Comparison of ENCODE assay signal across 27 cellular contexts in genomic region chr10:79342295-79342761, GRCh38. TPM values are rescaled to one million over a fixed set of nuclear protein-coding genes. Genes with fewer than 3 reads are reported as not detected.
DNase-seq lines count a peak whose midpoint lies in the region; ATAC-seq and TF ChIP-seq lines count a peak whose summit lies in the region.
"Had no signal": no experiment of that assay in that cellular context is flagged by ENCODE, and none has a peak within 500 bp of the region (broad histone marks: within the 10 kb centered on the region; RNA-seq: fewer than 3 reads in every experiment).

No MANE protein-coding gene starts in this region.

- peak overlapping the region; percentile 46 for H3K27ac Mint-ChIP-seq in type B pancreatic cell
- H3K27ac Mint-ChIP-seq: activated CD4-positive, alpha-beta T cell treated with anti-CD3 and anti-CD28 coated beads, Interleukin-2, amount 10 ng/mL, durations not matched to agents 24 days and 14 days; activated naive CD8-positive, alpha-beta T cell treated with anti-CD3 and anti-CD28 coated beads, Interleukin-2, amount 50 U/mL, for 24 hours; memory B cell; stimulated activated effector memory CD8-positive, alpha-beta T cell treated with anti-CD3 and anti-CD28 coated beads, Interleukin-12 subunit alpha, Interleukin-12 subunit beta, amount 100 ng/mL, for 72 hours had no signal

- ATAC-seq in Right ventricle myocardium superior (ENCODE audit: poor library complexity) (no peak), body of pancreas (peak; percentile 22), GM18498 (IDR thresholded peaks at IDR 0.05; ENCODE audit: unreplicated experiment) (no peak), GM19467 (IDR thresholded peaks at IDR 0.05; ENCODE audit: unreplicated experiment) (no peak)
- ATAC-seq: activated naive CD8-positive, alpha-beta T cell treated with anti-CD3 and anti-CD28 coated beads, Interleukin-2, amount 50 U/mL, for 24 hours; K562; naive thymus-derived CD8-positive, alpha-beta T cell; stimulated activated effector memory CD8-positive, alpha-beta T cell treated with anti-CD3 and anti-CD28 coated beads, Interleukin-12 subunit alpha, Interleukin-12 subunit beta, amount 100 ng/mL, for 72 hours had no signal

- no peaks in the 10 kb centered on the region for H3K27me3 Mint-ChIP-seq in type B pancreatic cell
- H3K27me3 Mint-ChIP-seq: activated CD4-positive, alpha-beta T cell treated with anti-CD3 and anti-CD28 coated beads, Interleukin-2, amount 10 ng/mL, durations not matched to agents 24 days and 14 days; activated naive CD8-positive, alpha-beta T cell treated with anti-CD3 and anti-CD28 coated beads, Interleukin-2, amount 50 U/mL, for 24 hours; memory B cell; naive thymus-derived CD8-positive, alpha-beta T cell had no signal

- no peaks in the 10 kb centered on the region for H3K36me3 ChIP-seq in left ventricle myocardium inferior
- H3K36me3 ChIP-seq in body of pancreas (replicated peaks in 1 of 2; ENCODE audit: insufficient read depth in 1 of 2, low read depth in 2 of 2) = no peaks in the 10 kb centered on the region
- no peaks in the 10 kb centered on the region for H3K36me3 ChIP-seq in liver (ENCODE audit: control insufficient read depth in 4 of 4, insufficient read depth in 3 of 4, low read depth in 1 of 4, low read length in 3 of 4)
- H3K36me3 ChIP-seq: BLaER1 treated with 17β-estradiol and CSF1 and Interleukin-3, amounts not matched to agents 10 nM and 100 nM; esophagus muscularis mucosa; suprapubic skin; uterus had no signal

- H3K4me3 Mint-ChIP-seq in type B pancreatic cell = peak overlapping the region; percentile 9
- H3K4me3 Mint-ChIP-seq: activated CD4-positive, alpha-beta T cell treated with anti-CD3 and anti-CD28 coated beads, Interleukin-2, amount 10 ng/mL, durations not matched to agents 24 days and 14 days; activated naive CD8-positive, alpha-beta T cell treated with anti-CD3 and anti-CD28 coated beads, Interleukin-2, amount 50 U/mL, for 24 hours; brain; memory B cell; naive thymus-derived CD8-positive, alpha-beta T cell; stimulated activated effector memory CD8-positive, alpha-beta T cell treated with anti-CD3 and anti-CD28 coated beads, Interleukin-12 subunit alpha, Interleukin-12 subunit beta, amount 100 ng/mL, for 72 hours had no signal

- H3K9me3 Mint-ChIP-seq in type B pancreatic cell = peaks cover 6% of the 10 kb centered on the region
- H3K9me3 Mint-ChIP-seq: activated naive CD8-positive, alpha-beta T cell treated with anti-CD3 and anti-CD28 coated beads, Interleukin-2, amount 50 U/mL, for 24 hours; brain; memory B cell; naive thymus-derived CD8-positive, alpha-beta T cell; stimulated activated effector memory CD8-positive, alpha-beta T cell treated with anti-CD3 and anti-CD28 coated beads, Interleukin-12 subunit alpha, Interleukin-12 subunit beta, amount 100 ng/mL, for 72 hours had no signal

- 46% methylated on average over 5 of the region's 5 CpGs for whole genome bisulfite sequencing in body of pancreas, 2 donors
- 50% methylated on average over 5 of the region's 5 CpGs for WGBS in liver

- TF ChIP-seq POLR2A in body of pancreas (IDR thresholded peaks at IDR 0.05) = no peak

- intact Hi-C loops in left ventricle myocardium inferior (cut with micrococcal nuclease) (no loop called here), Right ventricle myocardium superior (cut with DNase I) (no loop called here), body of pancreas (cut with DNase I) (no loop called here)

- TF ChIP-seq RAD21 in liver (IDR thresholded peaks at IDR 0.05) = no peak

- peaks cover 9% of the 10 kb centered on the region for H3K4me1 Mint-ChIP-seq in type B pancreatic cell (ENCODE audit: unreplicated experiment)
- H3K4me1 Mint-ChIP-seq: memory B cell had no signal

- H3K27me3 ChIP-seq in left ventricle myocardium inferior (ENCODE audit: low read depth) = no peaks in the 10 kb centered on the region
- H3K27me3 ChIP-seq in body of pancreas = no peaks in the 10 kb centered on the region
- H3K27me3 ChIP-seq in liver (ENCODE audit: control insufficient read depth in 4 of 4, insufficient read depth in 4 of 4, low read length in 3 of 4) = no peaks in the 10 kb centered on the region
- H3K27me3 ChIP-seq: BLaER1 treated with 17β-estradiol and CSF1 and Interleukin-3, amounts not matched to agents 10 nM and 100 nM; esophagus muscularis mucosa; suprapubic skin; uterus had no signal

- H3K36me3 Mint-ChIP-seq in type B pancreatic cell = no peaks in the 10 kb centered on the region
- H3K36me3 Mint-ChIP-seq: brain; memory B cell; naive thymus-derived CD8-positive, alpha-beta T cell had no signal

- H3K4me3 ChIP-seq in left ventricle myocardium inferior = no peak overlapping the region
- no peak overlapping the region for H3K4me3 ChIP-seq in body of pancreas
- H3K4me3 ChIP-seq in liver (ENCODE audit: low read depth in 1 of 3, low read length in 3 of 3) = no peak overlapping the region
- H3K4me3 ChIP-seq: BLaER1 treated with 17β-estradiol and CSF1 and Interleukin-3, amounts not matched to agents 10 nM and 100 nM; esophagus muscularis mucosa; K562; suprapubic skin; uterus had no signal

- DNase-seq in left ventricle myocardium inferior = no peak
- DNase-seq in Right ventricle myocardium superior = no peak
- DNase-seq in body of pancreas = peak; percentile 41 to 70 (median 60)
- DNase-seq in type B pancreatic cell (ENCODE audit: extremely low spot score, unreplicated experiment) = peak; percentile 50
- DNase-seq in iPS-NIHi11 (ENCODE audit: low spot score) = no peak
- DNase-seq: ACHN; activated CD4-positive, alpha-beta T cell treated with anti-CD3 and anti-CD28 coated beads, Interleukin-2, amount 10 ng/mL, durations not matched to agents 24 days and 14 days; activated effector memory CD4-positive, alpha-beta T cell treated with Interleukin-2 at 50 U/mL for 16 hours; effector CD4-positive, alpha-beta T cell; EL; H7; MM.1S; naive thymus-derived CD8-positive, alpha-beta T cell; NCI-H1436; SW 1271 had no signal

- TF ChIP-seq CTCF in left ventricle myocardium inferior (IDR thresholded peaks at IDR 0.05; ENCODE audit: borderline replicate concordance) (no peak), body of pancreas (IDR thresholded peaks at IDR 0.05) (no peak), liver (IDR thresholded peaks at IDR 0.05; ENCODE audit: low read depth, low read length, missing input control) (peak; percentile 11), type B pancreatic cell (conservative IDR thresholded peaks at IDR 0.05) (no peak)

- H3K9me3 ChIP-seq in left ventricle myocardium inferior (replicated peaks) = no peaks in the 10 kb centered on the region
- no peaks in the 10 kb centered on the region for H3K9me3 ChIP-seq in body of pancreas
- H3K9me3 ChIP-seq in liver (ENCODE audit: control insufficient read depth in 4 of 4, low read length in 3 of 4) = no peaks in the 10 kb centered on the region
- H3K9me3 ChIP-seq: esophagus muscularis mucosa, suprapubic skin, uterus had no signal

- H3K27ac ChIP-seq in left ventricle myocardium inferior (replicated peaks) (peak overlapping the region; percentile 59), body of pancreas (peak overlapping the region in 3 of 4 donors; percentile 21 to 97 (median 35)), liver (ENCODE audit: low read depth in 1 of 2, low read length in 2 of 2) (peak overlapping the region; percentile 57 to 62)
- H3K27ac ChIP-seq: BLaER1 treated with 17β-estradiol and CSF1 and Interleukin-3, amounts not matched to agents 10 nM and 100 nM; esophagus muscularis mucosa; suprapubic skin; uterus had no signal

- no peak overlapping the region for H3K9ac ChIP-seq in liver (ENCODE audit: low read depth in 1 of 2, low read length in 2 of 2)
- H3K9ac ChIP-seq: BLaER1 treated with 17β-estradiol and CSF1 and Interleukin-3, amounts not matched to agents 10 nM and 100 nM had no signal

- peaks cover 40% of the 10 kb centered on the region for H3K4me1 ChIP-seq in left ventricle myocardium inferior
- H3K4me1 ChIP-seq in body of pancreas = peaks cover 67% of the 10 kb centered on the region
- peaks cover 16 to 69% (median 59%) of the 10 kb centered on the region in 4 donors for H3K4me1 ChIP-seq in liver (ENCODE audit: control insufficient read depth in 4 of 4, insufficient read depth in 4 of 4, low read length in 3 of 4)
- H3K4me1 ChIP-seq: uterus had no signal

TF ChIP-seq in liver, 16 proteins besides CTCF, POLR2A, EP300 and RAD21 (continues in another document):
- TF ChIP-seq FOXA2 (IDR thresholded peaks at IDR 0.05) (peak; percentile 83), EGR1 (IDR thresholded peaks at IDR 0.05; ENCODE audit: low read depth in 2 of 2) (no peak), NR2F2 (IDR thresholded peaks at IDR 0.05) (no peak), GABPA (IDR thresholded peaks at IDR 0.05 in 1 of 2, conservative IDR thresholded peaks at IDR 0.05 in 1 of 2) (no peak), RXRA (IDR thresholded peaks at IDR 0.05) (peak; percentile 55 to 76), HNF4A (conservative IDR thresholded peaks at IDR 0.05) (peak; percentile 69 to 71), YY1 (IDR thresholded peaks at IDR 0.05) (no peak), REST (IDR thresholded peaks at IDR 0.05) (no peak)

RNA-seq across cellular contexts. Expression of gene PPIF, which starts 4.9 kb away (rescaled TPM):
- total RNA-seq in left ventricle myocardium inferior = 150 TPM
- total RNA-seq in Right ventricle myocardium superior = 146 TPM
- 10 to 100 TPM; 19.2 to 67.9 TPM for total RNA-seq in body of pancreas
- 10 to 100 TPM; 22.2 to 84.3 TPM for total RNA-seq in liver
- 10 to 100 TPM; 51.4 to 68.6 TPM for polyA plus RNA-seq in liver
- total RNA-seq in type B pancreatic cell (ENCODE audit: low replicate concordance) = 67.5 and 91.3 TPM in 2 replicates

Comparison
In these comparisons a context has a peak if more than half of its experiments do, and no peak if none do; other contexts are left out.
1. DNase-seq: peak in body of pancreas (4 of 4) and type B pancreatic cell (single experiment); none in left ventricle myocardium inferior (single experiment), Right ventricle myocardium superior (single experiment) and iPS-NIHi11 (single experiment).
2. Peak in every context shown above with its lines, with median percentiles within 50 percentile points of each other: H3K27ac ChIP-seq.